Comparison of ENCODE assay signal across 1 cellular context in the genomic region with DNA sequence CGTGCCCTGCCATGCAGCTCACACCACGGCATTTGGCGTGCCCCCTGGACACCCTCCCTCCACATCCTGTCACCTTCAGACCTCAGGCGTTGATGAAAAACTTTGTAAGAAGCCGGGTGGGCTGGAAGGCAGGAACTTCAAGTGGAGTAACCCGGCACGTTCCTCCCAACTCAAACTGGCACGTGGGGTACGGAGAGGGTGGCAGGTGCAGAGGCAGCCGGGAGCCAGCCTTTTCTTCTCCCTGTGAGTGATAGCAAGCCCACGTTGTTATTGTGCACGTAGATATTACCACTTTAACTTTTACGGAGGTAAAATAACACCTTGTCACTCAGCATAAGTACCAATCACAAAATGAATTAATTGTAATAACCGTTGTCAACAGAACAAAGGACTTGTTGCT.
TF ChIP-seq lines count a peak whose summit lies in the region.

No MANE protein-coding gene starts in this region.

TF ChIP-seq in H1, 55 proteins besides CTCF, POLR2A, EP300 and RAD21 (continued from another document):
- TF ChIP-seq, protein P1, sequence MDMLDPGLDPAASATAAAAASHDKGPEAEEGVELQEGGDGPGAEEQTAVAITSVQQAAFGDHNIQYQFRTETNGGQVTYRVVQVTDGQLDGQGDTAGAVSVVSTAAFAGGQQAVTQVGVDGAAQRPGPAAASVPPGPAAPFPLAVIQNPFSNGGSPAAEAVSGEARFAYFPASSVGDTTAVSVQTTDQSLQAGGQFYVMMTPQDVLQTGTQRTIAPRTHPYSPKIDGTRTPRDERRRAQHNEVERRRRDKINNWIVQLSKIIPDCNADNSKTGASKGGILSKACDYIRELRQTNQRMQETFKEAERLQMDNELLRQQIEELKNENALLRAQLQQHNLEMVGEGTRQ (IDR thresholded peaks at IDR 0.05; ENCODE audit: low read length), result no peak
- TF ChIP-seq MAFK (IDR thresholded peaks at IDR 0.05; ENCODE audit: low read depth, low read length) (no peak), RXRA (IDR thresholded peaks at IDR 0.05; ENCODE audit: insufficient read depth, low read depth, low read length) (no peak), CHD2 (IDR thresholded peaks at IDR 0.05; ENCODE audit: low read length) (no peak), SIN3A (conservative IDR thresholded peaks at IDR 0.05 in 1 of 2, IDR thresholded peaks at IDR 0.05 in 1 of 2; ENCODE audit: low read depth in 1 of 2, low read length in 2 of 2) (no peak), EZH2 (IDR thresholded peaks at IDR 0.05; ENCODE audit: low read depth, low read length, severe bottlenecking) (no peak), SIX5 (IDR thresholded peaks at IDR 0.05; ENCODE audit: low read depth, low read length) (no peak), SIRT6 (IDR thresholded peaks at IDR 0.05; ENCODE audit: low read length) (no peak), KDM5A (IDR thresholded peaks at IDR 0.05; ENCODE audit: low read length) (no peak), RBBP5 (IDR thresholded peaks at IDR 0.05; ENCODE audit: borderline replicate concordance, low read depth, low read length) (no peak), ZNF274 (IDR thresholded peaks at IDR 0.05; ENCODE audit: borderline replicate concordance, extremely low read depth, low read length) (no peak), BCL11A (IDR thresholded peaks at IDR 0.05; ENCODE audit: low read depth in 2 of 2, low read length in 2 of 2) (no peak), JUN (IDR thresholded peaks at IDR 0.05; ENCODE audit: low read depth, low read length) (no peak)
TF ChIP-seq in H1: peak in this region for 0.
